Comparison of ENCODE assay signal across 9 cellular contexts in genomic region chr16:10965440-10966039, GRCh38.
A peak's percentile ranks its signal among the peaks of the same experiment; 100 is the strongest.
DNase-seq lines count a peak whose midpoint lies in the region; ATAC-seq lines count a peak whose summit lies in the region.
"Had no signal": no experiment of that assay in that cellular context is flagged by ENCODE, and none has a peak within 500 bp of the region (broad histone marks: within the 10 kb centered on the region; RNA-seq: fewer than 3 reads in every experiment).

No MANE protein-coding gene starts in this region.

- peaks cover 7% of the 10 kb centered on the region for H3K9me3 Mint-ChIP-seq in activated T-cell treated with anti-CD3 and anti-CD28 coated beads, Interleukin-2, amount 50 U/mL, for 24 hours
- no peaks in the 10 kb centered on the region for H3K9me3 Mint-ChIP-seq in memory B cell

- peaks cover 81% of the 10 kb centered on the region for H3K4me1 Mint-ChIP-seq in activated T-cell treated with anti-CD3 and anti-CD28 coated beads, Interleukin-2, amount 50 U/mL, for 24 hours (ENCODE audit: low read depth)
- H3K4me1 Mint-ChIP-seq in memory B cell = peaks cover 27% of the 10 kb centered on the region

- H3K4me3 Mint-ChIP-seq in activated T-cell treated with anti-CD3 and anti-CD28 coated beads, Interleukin-2, amount 50 U/mL, for 24 hours = peak overlapping the region; percentile 65
- peak overlapping the region; percentile 61 for H3K4me3 Mint-ChIP-seq in memory B cell

- ATAC-seq in GM21619 (IDR thresholded peaks at IDR 0.05; ENCODE audit: unreplicated experiment) (peak; percentile 50), HG03520 (IDR thresholded peaks at IDR 0.05; ENCODE audit: unreplicated experiment) (peak; percentile 53), memory B cell (ENCODE audit: low read depth) (peak; percentile 83)
- ATAC-seq: heart left ventricle had no signal

- DNase-seq in activated T-cell treated with anti-CD3 and anti-CD28 coated beads, Interleukin-2, amount 50 U/mL, for 24 hours = peak; percentile 50
- DNase-seq in activated T-cell treated with anti-CD3 and anti-CD28 coated beads, Interleukin-2, amount 50 U/mL, for 1 hour = no peak
- peak; percentile 47 to 64 for DNase-seq in memory B cell (ENCODE audit: low spot score in 2 of 2)
- DNase-seq in NCI-H1092 (lab: John Stamatoyannopoulos, UW) = no peak
- no peak for DNase-seq in COLO829 (ENCODE audit: low spot score)
- DNase-seq in kidney glomerular epithelial cell (lab: John Stamatoyannopoulos, UW) = no peak
- DNase-seq: heart left ventricle had no signal

- peak overlapping the region; percentile 99 for H3K27ac Mint-ChIP-seq in activated T-cell treated with anti-CD3 and anti-CD28 coated beads, Interleukin-2, amount 50 U/mL, for 24 hours
- peak overlapping the region; percentile 95 for H3K27ac Mint-ChIP-seq in memory B cell

- H3K27me3 Mint-ChIP-seq in activated T-cell treated with anti-CD3 and anti-CD28 coated beads, Interleukin-2, amount 50 U/mL, for 24 hours = no peaks in the 10 kb centered on the region
- no peaks in the 10 kb centered on the region for H3K27me3 Mint-ChIP-seq in memory B cell

- H3K36me3 Mint-ChIP-seq in activated T-cell treated with anti-CD3 and anti-CD28 coated beads, Interleukin-2, amount 50 U/mL, for 24 hours (ENCODE audit: low read depth) = peaks cover 89% of the 10 kb centered on the region
- peaks cover 29% of the 10 kb centered on the region for H3K36me3 Mint-ChIP-seq in memory B cell

Comparison
In these comparisons a context has a peak if more than half of its experiments do, and no peak if none do; other contexts are left out.
1. DNase-seq: peak in activated T-cell treated with anti-CD3 and anti-CD28 coated beads, Interleukin-2, amount 50 U/mL, for 24 hours (single experiment) and memory B cell (2 of 2); none in activated T-cell treated with anti-CD3 and anti-CD28 coated beads, Interleukin-2, amount 50 U/mL, for 1 hour (single experiment), NCI-H1092 (single experiment), COLO829 (single experiment) and kidney glomerular epithelial cell (single experiment).
2. Peak in every context shown above with its lines, with median percentiles within 50 percentile points of each other: ATAC-seq.